1 cellular context compared by ENCODE assay signal in genomic region chr12:53073881-53074280, GRCh38.
TF ChIP-seq lines count a peak whose summit lies in the region.

No MANE protein-coding gene starts in this region.

TF ChIP-seq in HepG2, 621 proteins besides CTCF, POLR2A, EP300 and RAD21:
- TF ChIP-seq ZNF121 (CRISPR knock-in tag; IDR thresholded peaks at IDR 0.05) (no peak), JUNB (CRISPR knock-in tag; IDR thresholded peaks at IDR 0.05; ENCODE audit: borderline replicate concordance) (no peak), RERE (CRISPR knock-in tag; IDR thresholded peaks at IDR 0.05; ENCODE audit: low read depth) (no peak), FOXO4 (CRISPR knock-in tag; conservative IDR thresholded peaks at IDR 0.05) (no peak), ZNF672 (CRISPR knock-in tag; IDR thresholded peaks at IDR 0.05) (no peak), ZEB1 (IDR thresholded peaks at IDR 0.05; ENCODE audit: insufficient replicate concordance, low read depth) (no peak), CBFB (CRISPR knock-in tag; IDR thresholded peaks at IDR 0.05) (no peak), SSRP1 (CRISPR knock-in tag; IDR thresholded peaks at IDR 0.05) (no peak), DRAP1 (CRISPR knock-in tag; IDR thresholded peaks at IDR 0.05) (no peak), SMAD3 (CRISPR knock-in tag; IDR thresholded peaks at IDR 0.05) (no peak), SNAPC2 (CRISPR knock-in tag; IDR thresholded peaks at IDR 0.05) (no peak), ZNF704 (CRISPR knock-in tag; IDR thresholded peaks at IDR 0.05; ENCODE audit: borderline replicate concordance) (no peak), TBP (CRISPR knock-in tag; IDR thresholded peaks at IDR 0.05) (no peak), ZNF30 (CRISPR knock-in tag; IDR thresholded peaks at IDR 0.05) (no peak), CREM (IDR thresholded peaks at IDR 0.05) (no peak), CREM (CRISPR knock-in tag; IDR thresholded peaks at IDR 0.05) (no peak), GTF2F1 (IDR thresholded peaks at IDR 0.05; ENCODE audit: low read length) (no peak), PBX2 (CRISPR knock-in tag; IDR thresholded peaks at IDR 0.05) (no peak), ZNF589 (CRISPR knock-in tag; conservative IDR thresholded peaks at IDR 0.05) (no peak), CC2D1A (CRISPR knock-in tag; IDR thresholded peaks at IDR 0.05) (no peak), AKNA (CRISPR knock-in tag; IDR thresholded peaks at IDR 0.05; ENCODE audit: borderline replicate concordance) (no peak)
